In the genomic region with DNA sequence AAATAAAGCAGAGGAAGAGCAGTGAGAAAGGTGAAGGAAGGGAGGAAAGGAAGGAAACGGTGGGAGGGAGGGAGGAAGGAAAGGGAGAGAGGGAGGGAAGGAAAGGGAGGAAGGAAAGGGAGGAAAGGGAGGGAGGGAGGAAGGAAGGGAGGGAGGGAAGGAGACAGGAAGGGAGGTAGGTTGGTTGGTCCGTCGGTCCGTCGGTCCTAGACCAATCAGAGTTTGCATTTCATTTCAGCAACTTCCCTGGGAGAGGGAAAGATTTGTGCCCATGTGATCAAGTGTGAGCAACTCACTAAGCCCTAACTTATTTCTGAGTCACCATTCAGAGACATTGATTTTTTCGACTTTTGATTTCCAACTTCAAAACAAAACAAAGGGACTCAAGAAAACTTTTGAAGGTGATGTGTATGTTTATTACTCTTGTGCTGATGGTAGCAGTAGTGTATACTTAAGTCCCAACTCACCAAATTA, we compare ENCODE assay signal across 8 cellular contexts. TPM values are rescaled to one million over a fixed set of nuclear protein-coding genes. Genes with fewer than 3 reads are reported as not detected.
DNase-seq lines count a peak whose midpoint lies in the region; ATAC-seq lines count a peak whose summit lies in the region.

No MANE protein-coding gene starts in this region.

- H3K9me3 Mint-ChIP-seq in CD4-positive, alpha-beta memory T cell: no peaks in the 10 kb centered on the region
- no peaks in the 10 kb centered on the region for H3K9me3 Mint-ChIP-seq in effector memory CD8-positive, alpha-beta T cell

- peaks cover 17 to 33% of the 10 kb centered on the region in 2 donors for H3K36me3 Mint-ChIP-seq in CD4-positive, alpha-beta memory T cell
- H3K36me3 Mint-ChIP-seq in effector memory CD8-positive, alpha-beta T cell (ENCODE audit: insufficient read depth): peaks cover 52% of the 10 kb centered on the region

- CTCF ChIA-PET in CD4-positive, alpha-beta memory T cell (lab: Charles Lee; ENCODE audit: partially characterized antibody): interaction anchor here (0.7 to 5.5 kb wide), 14 partner anchors 16 to 238 kb away, joined by 3 to 54 read pairs (median 15); partner anchors contain the start of genes CORO2A, TBC1D2 and TRIM14

- H3K27ac ChIP-seq in CD4-positive, alpha-beta memory T cell (ENCODE audit: low read depth, low read length): peak overlapping the region; percentile 67

- H3K36me3 ChIP-seq in CD4-positive, alpha-beta memory T cell (ENCODE audit: insufficient read depth, low read length): peaks cover 8% of the 10 kb centered on the region

- H3K27me3 Mint-ChIP-seq in CD4-positive, alpha-beta memory T cell: no peaks in the 10 kb centered on the region
- H3K27me3 Mint-ChIP-seq in effector memory CD8-positive, alpha-beta T cell: no peaks in the 10 kb centered on the region

- peak; percentile 36 for ATAC-seq in effector memory CD8-positive, alpha-beta T cell (replicated peaks)
- ATAC-seq in GM19395 (IDR thresholded peaks at IDR 0.05; ENCODE audit: unreplicated experiment): no peak

- POLR2A ChIA-PET in CD4-positive, alpha-beta memory T cell (lab: Charles Lee; ENCODE audit: partially characterized antibody): interaction anchor here (0.6 to 3.7 kb wide), 8 partner anchors 18 to 1443 kb away, joined by 4 to 36 read pairs (median 10); partner anchors contain the start of genes NANS, TBC1D2, TRIM14 and TRMO

- DNase-seq in CD4-positive, alpha-beta memory T cell: peak in 1 of 5 donors; percentile 65
- peak; percentile 74 for DNase-seq in NCI-H226
- DNase-seq in effector memory CD8-positive, alpha-beta T cell: no peak
- peak; percentile 58 for DNase-seq in non-pigmented ciliary epithelial cell (ENCODE audit: low read depth)
- DNase-seq in RPMI8226: no peak
- no peak for DNase-seq in NCI-H2029 (lab: John Stamatoyannopoulos, UW)
- no peak for DNase-seq in NCI-H2227 (lab: John Stamatoyannopoulos, UW; ENCODE audit: unreplicated experiment)

- no peaks in the 10 kb centered on the region for H3K9me3 ChIP-seq in CD4-positive, alpha-beta memory T cell (ENCODE audit: control insufficient read depth in 1 of 2, low read length in 2 of 2)

- H3K27ac Mint-ChIP-seq in CD4-positive, alpha-beta memory T cell: peak overlapping the region; percentile 92 to 98 (median 95)
- peak overlapping the region; percentile 85 to 93 for H3K27ac Mint-ChIP-seq in effector memory CD8-positive, alpha-beta T cell

- H3K27me3 ChIP-seq in CD4-positive, alpha-beta memory T cell (ENCODE audit: insufficient read depth, low read length): no peaks in the 10 kb centered on the region

- H3K4me3 Mint-ChIP-seq in CD4-positive, alpha-beta memory T cell: peak overlapping the region in 7 of 8 donors; percentile 21 to 89 (median 53)
- H3K4me3 Mint-ChIP-seq in effector memory CD8-positive, alpha-beta T cell: peak overlapping the region; percentile 33 to 55

- intact Hi-C loops in CD4-positive, alpha-beta memory T cell (cut with micrococcal nuclease): loop anchor here (1.0 kb wide), 1 partner anchor 152 kb away; no protein-coding TSS in a partner anchor

- peaks cover 25 to 43% (median 29%) of the 10 kb centered on the region in 4 donors for H3K4me1 Mint-ChIP-seq in CD4-positive, alpha-beta memory T cell
- peaks cover 20 to 21% of the 10 kb centered on the region in 2 donors for H3K4me1 Mint-ChIP-seq in effector memory CD8-positive, alpha-beta T cell (ENCODE audit: low read depth in 2 of 2)

- H3K4me1 ChIP-seq in CD4-positive, alpha-beta memory T cell (ENCODE audit: insufficient read depth, low read length): peaks cover 31% of the 10 kb centered on the region

- H3K4me3 ChIP-seq in CD4-positive, alpha-beta memory T cell (ENCODE audit: low read length in 2 of 2): peak overlapping the region in 1 of 2 donors; percentile 23

RNA-seq across cellular contexts. Expression of gene NANS, which starts 18.8 kb away (rescaled TPM):
- total RNA-seq in CD4-positive, alpha-beta memory T cell: 10 to 100 TPM; 22.1 to 23.2 TPM
- 10 to 100 TPM; 34.6 to 55.3 TPM for polyA plus RNA-seq in CD4-positive, alpha-beta memory T cell

RNA-seq across cellular contexts. Expression of gene TRIM14, which starts 43.7 kb away (rescaled TPM):
- 10 to 100 TPM; 86.1 to 86.2 TPM for total RNA-seq in CD4-positive, alpha-beta memory T cell
- 10 to 100 TPM; 41.4 to 84.7 TPM for polyA plus RNA-seq in CD4-positive, alpha-beta memory T cell

Comparison
In these comparisons a context has a peak if more than half of its experiments do, and no peak if none do; other contexts are left out.
1. DNase-seq: peak in NCI-H226 (single experiment) and non-pigmented ciliary epithelial cell (single experiment); none in effector memory CD8-positive, alpha-beta T cell (0 of 3), RPMI8226 (single experiment), NCI-H2029 (single experiment) and NCI-H2227 (single experiment).